In the genomic region with DNA sequence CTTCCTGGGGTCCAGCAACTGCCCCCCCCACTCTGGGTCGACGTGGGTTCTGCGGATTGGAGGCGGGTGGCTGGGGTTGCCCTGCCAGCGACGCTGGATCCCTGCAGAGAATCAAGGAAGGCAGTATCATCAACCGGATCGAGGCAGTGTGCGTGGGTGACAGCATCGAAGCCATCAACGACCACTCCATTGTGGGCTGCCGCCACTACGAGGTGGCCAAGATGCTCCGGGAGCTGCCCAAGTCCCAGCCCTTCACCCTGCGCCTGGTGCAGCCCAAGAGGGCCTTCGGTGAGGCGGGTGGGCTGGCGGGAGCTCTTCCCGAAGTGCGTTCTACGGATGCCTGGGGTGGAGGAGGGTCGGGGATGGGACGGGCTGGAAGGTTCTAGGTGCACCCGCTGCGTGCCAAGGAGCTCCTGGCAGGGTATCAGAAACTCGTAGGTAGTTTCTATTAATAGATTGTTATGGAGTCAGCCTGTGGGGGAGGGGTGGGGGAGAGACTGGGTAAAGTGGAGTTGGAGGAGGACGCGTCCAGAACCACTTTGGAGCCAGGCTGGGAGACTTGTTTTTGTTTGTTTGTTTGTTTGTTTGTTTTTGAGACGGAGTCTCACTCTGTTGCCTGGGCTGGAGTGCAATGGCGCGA, we compare ENCODE assay signal across 22 cellular contexts. TPM values are rescaled to one million over a fixed set of nuclear protein-coding genes. Genes with fewer than 3 reads are reported as not detected.
DNase-seq lines count a peak whose midpoint lies in the region; ATAC-seq and TF ChIP-seq lines count a peak whose summit lies in the region.
"Had no signal": no experiment of that assay in that cellular context is flagged by ENCODE, and none has a peak within 500 bp of the region (broad histone marks: within the 10 kb centered on the region; RNA-seq: fewer than 3 reads in every experiment).

No MANE protein-coding gene starts in this region.

- H3K27me3 ChIP-seq in breast epithelium: peaks cover 5 to 9% of the 10 kb centered on the region in 2 donors
- H3K27me3 ChIP-seq in Karpas-422 (ENCODE audit: low read length): no peaks in the 10 kb centered on the region
- H3K27me3 ChIP-seq in right cardiac atrium (ENCODE audit: control insufficient read depth, insufficient read depth): no peaks in the 10 kb centered on the region
- peaks cover 7% of the 10 kb centered on the region for H3K27me3 ChIP-seq in thyroid gland
- H3K27me3 ChIP-seq: testis had no signal

- no peak for TF ChIP-seq POLR2A in breast epithelium (IDR thresholded peaks at IDR 0.05)
- TF ChIP-seq POLR2A in thyroid gland (IDR thresholded peaks at IDR 0.05): no peak

- DNase-seq in MCF 10A (ENCODE audit: unreplicated experiment): peak; percentile 29
- no peak for DNase-seq in breast epithelium (ENCODE audit: low spot score in 2 of 2)
- DNase-seq in Karpas-422: peak; percentile 10
- no peak for DNase-seq in right cardiac atrium
- peak; percentile 84 to 86 for DNase-seq in thyroid gland
- no peak for DNase-seq in left colon
- DNase-seq: anterior cingulate cortex, NCI-H2171, spleen, testis had no signal

- H3K79me2 ChIP-seq in Karpas-422 (ENCODE audit: low read length): no peaks in the 10 kb centered on the region
- H3K79me2 ChIP-seq: hepatocyte had no signal

- no peaks in the 10 kb centered on the region for H3K4me1 Mint-ChIP-seq in MCF 10A (ENCODE audit: insufficient read depth, unreplicated experiment)
- H3K4me1 Mint-ChIP-seq: CD4-positive, alpha-beta memory T cell; WTC11 had no signal

- no peak for TF ChIP-seq CTCF in MCF 10A (IDR thresholded peaks at IDR 0.05; ENCODE audit: unreplicated experiment)
- no peak for TF ChIP-seq CTCF in breast epithelium (IDR thresholded peaks at IDR 0.05)
- TF ChIP-seq CTCF in thyroid gland (IDR thresholded peaks at IDR 0.05): no peak

- no peaks in the 10 kb centered on the region for H3K9me3 Mint-ChIP-seq in MCF 10A (ENCODE audit: unreplicated experiment)
- H3K9me3 Mint-ChIP-seq: CD4-positive, alpha-beta memory T cell; effector memory CD8-positive, alpha-beta T cell; natural killer cell treated with Interleukin-12 subunit alpha and Interleukin-12 subunit beta and Interleukin-15 and Interleukin-18, amount 100 ng/mL, for 72 hours had no signal

- H4K20me1 ChIP-seq in Karpas-422 (ENCODE audit: insufficient read depth, low read depth, low read length): no peaks in the 10 kb centered on the region

- no TSS peak for BruUV-seq in MCF 10A (replicated peaks; lab: Mats Ljungman, UMichigan)

- no peak overlapping the region for H3K27ac Mint-ChIP-seq in MCF 10A (ENCODE audit: low read depth, unreplicated experiment)
- H3K27ac Mint-ChIP-seq: effector memory CD8-positive, alpha-beta T cell; natural killer cell treated with Interleukin-12 subunit alpha and Interleukin-12 subunit beta and Interleukin-15 and Interleukin-18, amount 100 ng/mL, for 72 hours; progenitor cell of endocrine pancreas; WTC11 had no signal

- no peak overlapping the region for H3K4me3 ChIP-seq in breast epithelium
- H3K4me3 ChIP-seq in Karpas-422 (ENCODE audit: low read length): no peak overlapping the region
- H3K4me3 ChIP-seq in right cardiac atrium (ENCODE audit: low read length): no peak overlapping the region
- H3K4me3 ChIP-seq in thyroid gland (replicated peaks in 1 of 3): no peak overlapping the region
- H3K4me3 ChIP-seq: hepatocyte, testis had no signal

- H3K4me3 Mint-ChIP-seq in MCF 10A (ENCODE audit: unreplicated experiment): no peak overlapping the region
- H3K4me3 Mint-ChIP-seq: effector memory CD8-positive, alpha-beta T cell; natural killer cell treated with Interleukin-12 subunit alpha and Interleukin-12 subunit beta and Interleukin-15 and Interleukin-18, amount 100 ng/mL, for 72 hours had no signal

- intact Hi-C loops in MCF 10A (cut with micrococcal nuclease) (no loop called here), breast epithelium (cut with DNase I; ENCODE audit: low total_unique reads) (no loop called here), right cardiac atrium (cut with DNase I) (no loop called here), thyroid gland (cut with DNase I) (no loop called here), left colon (cut with DNase I, micrococcal nuclease) (no loop called here)

- no peak overlapping the region for H3K27ac ChIP-seq in breast epithelium
- H3K27ac ChIP-seq in Karpas-422 (ENCODE audit: low read length): no peak overlapping the region
- no peak overlapping the region for H3K27ac ChIP-seq in right cardiac atrium (ENCODE audit: low read length)
- no peak overlapping the region for H3K27ac ChIP-seq in thyroid gland
- H3K27ac ChIP-seq: hepatocyte, KMS-11, testis had no signal

- H3K27me3 Mint-ChIP-seq in MCF 10A (ENCODE audit: insufficient read depth, unreplicated experiment): no peaks in the 10 kb centered on the region
- H3K27me3 Mint-ChIP-seq: CD4-positive, alpha-beta memory T cell; effector memory CD8-positive, alpha-beta T cell; natural killer cell treated with Interleukin-12 subunit alpha and Interleukin-12 subunit beta and Interleukin-15 and Interleukin-18, amount 100 ng/mL, for 72 hours had no signal

- CTCF ChIA-PET in MCF 10A (lab: Yijun Ruan, JAX): interaction anchor here (0.6 kb wide), 2 partner anchors 21 to 278 kb away, joined by 3 read pairs; no protein-coding TSS in a partner anchor

- POLR2A ChIA-PET in MCF 10A (lab: Yijun Ruan, JAX): interaction anchor here (1.2 kb wide), 1 partner anchor 13 kb away, joined by 3 read pairs; no protein-coding TSS in a partner anchor

- H3K9ac ChIP-seq in Karpas-422 (ENCODE audit: low read length): no peak overlapping the region
- H3K9ac ChIP-seq: KMS-11 had no signal

- ATAC-seq in right cardiac atrium (peak; percentile 14 to 34), HG02973 (IDR thresholded peaks at IDR 0.05; ENCODE audit: unreplicated experiment) (no peak), left colon (no peak), GM18909 (IDR thresholded peaks at IDR 0.05; ENCODE audit: poor library complexity, unreplicated experiment) (no peak)
- ATAC-seq: effector memory CD8-positive, alpha-beta T cell; natural killer cell treated with Interleukin-12 subunit alpha and Interleukin-12 subunit beta and Interleukin-15 and Interleukin-18, amount 100 ng/mL, for 72 hours had no signal

- H3K9me3 ChIP-seq in breast epithelium: no peaks in the 10 kb centered on the region
- H3K9me3 ChIP-seq in Karpas-422 (ENCODE audit: low read length): peaks cover 10% of the 10 kb centered on the region; the same call in 1 of the 2 replicates
- no peaks in the 10 kb centered on the region for H3K9me3 ChIP-seq in right cardiac atrium (ENCODE audit: control insufficient read depth, low read length)
- H3K9me3 ChIP-seq in thyroid gland: no peaks in the 10 kb centered on the region
- H3K9me3 ChIP-seq: spleen, testis had no signal

- 54% methylated on average over 31 of the region's 31 CpGs for WGBS in right cardiac atrium
- WGBS in thyroid gland, 2 donors: 52 to 58% methylated on average over 11 to 20 of the region's 31 CpGs

- H3K36me3 ChIP-seq in breast epithelium (no peaks in the 10 kb centered on the region), Karpas-422 (ENCODE audit: insufficient read depth, low read length) (no peaks in the 10 kb centered on the region), thyroid gland (no peaks in the 10 kb centered on the region)

- H3K9me2 ChIP-seq in Karpas-422 (replicated peaks; ENCODE audit: insufficient read depth, low read length): no peaks in the 10 kb centered on the region

- no peak overlapping the region for H3K4me2 ChIP-seq in Karpas-422 (ENCODE audit: low read depth, low read length, poor library complexity, severe bottlenecking)
- H3K4me2 ChIP-seq: KMS-11 had no signal

- H3K4me1 ChIP-seq in breast epithelium: no peaks in the 10 kb centered on the region
- H3K4me1 ChIP-seq in Karpas-422 (ENCODE audit: low read length): no peaks in the 10 kb centered on the region
- H3K4me1 ChIP-seq in right cardiac atrium (ENCODE audit: control insufficient read depth, insufficient read depth, low read length): no peaks in the 10 kb centered on the region
- H3K4me1 ChIP-seq in thyroid gland: peaks cover 4 to 21% of the 10 kb centered on the region in 2 donors
- H3K4me1 ChIP-seq: testis had no signal

- H2AFZ ChIP-seq in Karpas-422 (ENCODE audit: low read length): no peak overlapping the region
- H2AFZ ChIP-seq: hepatocyte had no signal

- H3K36me3 Mint-ChIP-seq in MCF 10A (ENCODE audit: insufficient read depth, unreplicated experiment): no peaks in the 10 kb centered on the region
- H3K36me3 Mint-ChIP-seq: CD4-positive, alpha-beta memory T cell; natural killer cell treated with Interleukin-12 subunit alpha and Interleukin-12 subunit beta and Interleukin-15 and Interleukin-18, amount 100 ng/mL, for 72 hours had no signal

RNA-seq across cellular contexts. Expression of gene GIPC3, which starts 1.5 kb away (rescaled TPM):
- total RNA-seq in MCF 10A (2022) (not detected in 2 replicates), breast epithelium (under 1 TPM; 0.29 to 0.66 (median 0.64) TPM), right cardiac atrium (1 to 10 TPM in 2 of 4 donors, under 1 TPM in 2; 0.89 to 2.1 (median 1.2) TPM), thyroid gland (1 to 10 TPM in 2 of 4 donors, under 1 TPM in 2; 0.78 to 2.2 (median 0.97) TPM), left colon (under 1 TPM; 0.24 to 0.64 TPM)
- not detected in 2 replicates for total RNA-seq in Karpas-422 (2014; rRNA removed; shearing (Covaris generic); ENCODE audit: low replicate concordance)
- polyA plus RNA-seq in right cardiac atrium: 1.2 TPM
- total RNA-seq: Daoy, hepatocyte, OCI-LY7, progenitor cell of endocrine pancreas had no signal
- polyA plus RNA-seq: keratinocyte had no signal

RNA-seq across cellular contexts. Expression of gene HMG20B, which starts 14.1 kb away (rescaled TPM):
- 54.7 and 64.7 TPM in 2 replicates for total RNA-seq in MCF 10A (2022)
- 100 to 1,000 TPM; 120 to 142 (median 127) TPM for total RNA-seq in breast epithelium
- total RNA-seq in Karpas-422 (2014; rRNA removed; shearing (Covaris generic); ENCODE audit: low replicate concordance): 53.7 and 127 TPM in 2 replicates
- 10 to 100 TPM; 35.7 to 46.0 (median 36.2) TPM for total RNA-seq in right cardiac atrium
- polyA plus RNA-seq in right cardiac atrium: 50.5 TPM
- total RNA-seq in thyroid gland: 100 to 1,000 TPM in 2 of 4 donors, 10 to 100 TPM in 2; 93.3 to 160 (median 105) TPM
- 10 to 100 TPM; 85.6 to 88.2 TPM for total RNA-seq in left colon

RNA-seq across cellular contexts. Expression of gene TBXA2R, which starts 19.8 kb away (rescaled TPM):
- total RNA-seq in MCF 10A (2022) (not detected in 2 replicates), breast epithelium (under 1 TPM; 0.32 to 0.44 (median 0.33) TPM), right cardiac atrium (1 to 10 TPM; 1.3 to 2.2 (median 2.0) TPM), thyroid gland (1 to 10 TPM in 3 of 4 donors, under 1 TPM in 1; 0.40 to 2.1 (median 1.3) TPM), left colon (1 to 10 TPM in 1 of 2 donors, under 1 TPM in 1; 0.64 to 1.0 TPM)
- total RNA-seq in Karpas-422 (2014; rRNA removed; shearing (Covaris generic); ENCODE audit: low replicate concordance): 0.15 and 0.22 TPM in 2 replicates
- 1.8 TPM for polyA plus RNA-seq in right cardiac atrium
- total RNA-seq: Daoy, OCI-LY7, progenitor cell of endocrine pancreas had no signal
- polyA plus RNA-seq: keratinocyte had no signal

RNA-seq across cellular contexts. Expression of gene MFSD12, which starts 29.4 kb away (rescaled TPM):
- total RNA-seq in MCF 10A (2022) (77.5 and 79.4 TPM in 2 replicates), breast epithelium (10 to 100 TPM; 44.5 to 50.9 (median 44.9) TPM), right cardiac atrium (10 to 100 TPM; 20.6 to 31.7 (median 29.6) TPM), thyroid gland (10 to 100 TPM; 36.4 to 90.9 (median 66.7) TPM), left colon (10 to 100 TPM; 31.0 to 41.1 TPM)
- total RNA-seq in Karpas-422 (2014; rRNA removed; shearing (Covaris generic); ENCODE audit: low replicate concordance): 34.5 and 102 TPM in 2 replicates
- polyA plus RNA-seq in right cardiac atrium: 21.3 TPM

RNA-seq across cellular contexts. Expression of gene CACTIN, which starts 39.8 kb away (rescaled TPM):
- total RNA-seq in MCF 10A (2022): 24.7 and 25.1 TPM in 2 replicates
- 10 to 100 TPM; 21.8 to 30.5 (median 27.5) TPM for total RNA-seq in breast epithelium
- total RNA-seq in Karpas-422 (2014; rRNA removed; shearing (Covaris generic); ENCODE audit: low replicate concordance): 9.5 and 24.8 TPM in 2 replicates
- 10 to 100 TPM; 13.8 to 17.8 (median 14.4) TPM for total RNA-seq in right cardiac atrium
- 13.5 TPM for polyA plus RNA-seq in right cardiac atrium
- total RNA-seq in thyroid gland: 10 to 100 TPM; 18.8 to 30.6 (median 24.5) TPM
- total RNA-seq in left colon: 10 to 100 TPM; 16.9 to 20.0 TPM

Comparison
In these comparisons a context has a peak if more than half of its experiments do, and no peak if none do; other contexts are left out.
1. DNase-seq: peak in MCF 10A (single experiment), Karpas-422 (single experiment) and thyroid gland (2 of 2); none in breast epithelium (0 of 2), right cardiac atrium (0 of 3) and left colon (0 of 2).
2. ATAC-seq: peak in right cardiac atrium (2 of 2); none in HG02973 (single experiment), left colon (single experiment) and GM18909 (single experiment).